In the genomic region with DNA sequence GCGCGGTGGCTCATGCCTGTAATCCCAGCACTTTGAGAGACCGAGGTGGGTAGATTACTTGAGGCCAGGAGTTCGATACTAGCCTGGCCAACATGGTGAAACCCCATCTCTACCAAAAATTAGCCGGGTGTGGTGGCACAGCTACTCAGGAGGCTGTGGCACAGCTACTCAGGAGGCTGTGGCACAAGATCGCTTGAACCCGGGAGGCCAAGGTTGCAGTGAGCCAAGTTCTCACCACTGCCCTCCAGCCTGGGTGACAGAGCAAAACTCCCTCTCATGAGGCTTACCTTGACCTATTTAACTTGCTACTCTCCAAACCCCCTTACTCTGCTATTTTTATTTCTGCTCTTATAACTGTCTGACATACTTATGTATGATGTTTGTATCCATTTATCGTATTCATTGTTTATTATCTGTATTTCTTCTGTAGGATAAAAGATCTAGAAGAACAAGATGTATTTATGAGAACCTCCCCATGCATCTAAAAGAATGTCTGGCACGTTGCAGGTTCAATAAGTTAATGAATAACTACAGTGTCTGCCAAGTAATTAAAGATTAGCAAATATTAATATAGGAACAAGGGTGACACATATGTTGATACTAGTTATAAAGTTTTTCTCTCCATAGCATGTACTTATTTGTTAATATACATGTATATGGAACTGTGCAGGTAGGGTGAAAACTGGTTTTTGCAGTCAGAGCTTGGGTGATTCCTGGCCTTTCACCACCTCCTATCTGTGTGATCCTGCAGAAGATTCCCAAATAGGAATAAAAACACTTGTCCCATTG, we compare ENCODE assay signal across 18 cellular contexts. TPM values are rescaled to one million over a fixed set of nuclear protein-coding genes. Genes with fewer than 3 reads are reported as not detected.
DNase-seq lines count a peak whose midpoint lies in the region; ATAC-seq lines count a peak whose summit lies in the region.
"Had no signal": no experiment of that assay in that cellular context is flagged by ENCODE, and none has a peak within 500 bp of the region (broad histone marks: within the 10 kb centered on the region; RNA-seq: fewer than 3 reads in every experiment).

No MANE protein-coding gene starts in this region.

- no peak for ATAC-seq in GM18511 (IDR thresholded peaks at IDR 0.05; ENCODE audit: unreplicated experiment)
- ATAC-seq: right cardiac atrium had no signal

- DNase-seq in DMS53 treated with DMSO at 0.1 percent for 48 hours (lab: John Stamatoyannopoulos, UW; ENCODE audit: unreplicated experiment): peak; percentile 28
- peak; percentile 18 for DNase-seq in SW480 (ENCODE audit: low spot score)
- peak; percentile 73 for DNase-seq in kidney tubule cell (ENCODE audit: low spot score)
- DNase-seq in renal cortical epithelial cell (ENCODE audit: low read depth): peak; percentile 65
- DNase-seq in NCI-H69 (lab: John Stamatoyannopoulos, UW): no peak
- no peak for DNase-seq in epidermal melanocyte (ENCODE audit: insufficient read length, low spot score)
- DNase-seq: activated CD4-positive, alpha-beta T cell treated with anti-CD3 and anti-CD28 coated beads, Interleukin-2, amount 50 U/mL, for 48 hours; activated T-cell treated with anti-CD3 and anti-CD28 coated beads, Interleukin-2, amount 50 U/mL, for 1 hour; AML-193; brain microvascular endothelial cell; foreskin melanocyte; NCI-H1436; NCI-H748 treated with DMSO at 0.1 percent for 48 hours; right cardiac atrium; stimulated activated CD4-positive, alpha-beta T cell treated with anti-CD3 and anti-CD28 coated beads, Interleukin-15, amount 100 ng/mL, for 24 hours; T-helper 2 cell; testis had no signal

RNA-seq across cellular contexts. Expression of a gene that starts 15.5 kb away (rescaled TPM):
- 68.8 and 156 TPM in 2 replicates for total RNA-seq in renal cortical epithelial cell

Comparison
In these comparisons a context has a peak if more than half of its experiments do, and no peak if none do; other contexts are left out.
1. DNase-seq: peak in DMS53 treated with DMSO at 0.1 percent for 48 hours (single experiment), SW480 (single experiment), kidney tubule cell (single experiment) and renal cortical epithelial cell (single experiment); none in NCI-H69 (single experiment) and epidermal melanocyte (single experiment).